In the genomic region with DNA sequence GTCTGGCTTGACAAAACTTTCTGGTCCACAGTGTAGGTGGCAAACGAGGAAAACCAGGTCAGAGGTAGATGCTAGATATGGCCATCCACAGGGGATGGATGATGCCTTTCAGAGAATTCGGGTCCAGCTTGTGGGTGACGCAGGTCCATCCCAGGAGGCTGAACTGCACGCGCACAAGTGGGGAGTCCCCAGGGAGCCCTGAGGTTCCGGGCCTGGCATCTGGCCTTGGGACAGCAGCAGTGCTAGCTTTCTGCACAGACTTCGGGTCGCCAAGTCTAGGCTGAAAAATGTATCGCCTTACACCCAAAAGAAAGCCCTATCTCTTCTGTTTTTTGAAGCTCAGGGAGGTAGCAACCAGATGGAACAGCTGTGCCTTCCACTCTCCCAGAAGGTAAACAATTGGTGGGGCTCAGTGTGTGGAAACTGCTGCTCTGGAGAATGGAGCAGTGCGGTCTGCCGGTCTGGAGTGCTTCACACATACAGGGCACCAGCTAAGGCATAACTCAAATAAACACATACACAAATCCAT, we compare ENCODE assay signal across 21 cellular contexts.
A peak's percentile ranks its signal among the peaks of the same experiment; 100 is the strongest.
DNase-seq lines count a peak whose midpoint lies in the region; ATAC-seq and TF ChIP-seq lines count a peak whose summit lies in the region.
"Had no signal": no experiment of that assay in that cellular context is flagged by ENCODE, and none has a peak within 500 bp of the region (broad histone marks: within the 10 kb centered on the region; RNA-seq: fewer than 3 reads in every experiment).

No MANE protein-coding gene starts in this region.

- H3K36me3 Mint-ChIP-seq in glutamatergic neuron (ENCODE audit: unreplicated experiment): no peaks in the 10 kb centered on the region
- no peaks in the 10 kb centered on the region for H3K36me3 Mint-ChIP-seq in activated CD4-positive, alpha-beta memory T cell treated with anti-CD3 and anti-CD28 coated beads for 36 hours
- no peaks in the 10 kb centered on the region for H3K36me3 Mint-ChIP-seq in CD4-positive, alpha-beta T cell (ENCODE audit: low read depth)
- H3K36me3 Mint-ChIP-seq: brain; IgD-negative memory B cell; stimulated activated memory B cell treated with anti-CD40 and anti-IgM and Interleukin-4, amounts not matched to agents 10 μg/mL and 1 μg/mL and 100 μg/mL, for 72 hours; T-cell; WTC11 had no signal

- no peaks in the 10 kb centered on the region for H3K36me3 ChIP-seq in BLaER1
- H3K36me3 ChIP-seq: adrenal gland, gastrocnemius medialis, Peyer's patch, SJSA1, suprapubic skin had no signal

- no peaks in the 10 kb centered on the region for H3K27me3 ChIP-seq in BLaER1
- no peaks in the 10 kb centered on the region for H3K27me3 ChIP-seq in CD4-positive, alpha-beta T cell (ENCODE audit: control insufficient read depth, insufficient read depth, low read length)
- H3K27me3 ChIP-seq: adrenal gland, dorsolateral prefrontal cortex, gastrocnemius medialis, hepatocyte, Peyer's patch, SJSA1, suprapubic skin had no signal

- H3K9me3 ChIP-seq in BLaER1: no peaks in the 10 kb centered on the region
- no peaks in the 10 kb centered on the region for H3K9me3 ChIP-seq in CD4-positive, alpha-beta T cell (ENCODE audit: control insufficient read depth, low read length)
- H3K9me3 ChIP-seq: adrenal gland, gastrocnemius medialis, Peyer's patch, SJSA1, suprapubic skin had no signal

- peaks cover 10% of the 10 kb centered on the region for H3K27me3 Mint-ChIP-seq in glutamatergic neuron (ENCODE audit: unreplicated experiment)
- no peaks in the 10 kb centered on the region for H3K27me3 Mint-ChIP-seq in activated CD4-positive, alpha-beta memory T cell treated with anti-CD3 and anti-CD28 coated beads for 36 hours
- no peaks in the 10 kb centered on the region for H3K27me3 Mint-ChIP-seq in CD4-positive, alpha-beta T cell
- H3K27me3 Mint-ChIP-seq: brain; IgD-negative memory B cell; stimulated activated memory B cell treated with anti-CD40 and anti-IgM and Interleukin-4, amounts not matched to agents 10 μg/mL and 1 μg/mL and 100 μg/mL, for 72 hours; T-cell had no signal

- H3K4me1 Mint-ChIP-seq in glutamatergic neuron (ENCODE audit: low read depth, unreplicated experiment): peaks cover 20% of the 10 kb centered on the region
- H3K4me1 Mint-ChIP-seq in activated CD4-positive, alpha-beta memory T cell treated with anti-CD3 and anti-CD28 coated beads for 36 hours (ENCODE audit: low read depth): no peaks in the 10 kb centered on the region
- no peaks in the 10 kb centered on the region for H3K4me1 Mint-ChIP-seq in CD4-positive, alpha-beta T cell (ENCODE audit: low read depth)
- H3K4me1 Mint-ChIP-seq: neural crest cell had no signal

- peak overlapping the region; percentile 83 for H3K4me2 ChIP-seq in BLaER1
- H3K4me2 ChIP-seq: hepatocyte had no signal

- ATAC-seq in CD4-positive, alpha-beta T cell (ENCODE audit: poor library complexity): no peak

- H3K4me3 ChIP-seq in BLaER1: no peak overlapping the region
- H3K4me3 ChIP-seq: adrenal gland, dorsolateral prefrontal cortex, gastrocnemius medialis, hepatocyte, Peyer's patch, SJSA1, suprapubic skin had no signal

- H3K4me1 ChIP-seq in BLaER1: peaks cover 38% of the 10 kb centered on the region
- H3K4me1 ChIP-seq: adrenal gland, gastrocnemius medialis, Peyer's patch, SJSA1, suprapubic skin had no signal

- CTCF ChIA-PET in activated CD4-positive, alpha-beta memory T cell treated with anti-CD3 and anti-CD28 coated beads for 36 hours (lab: Charles Lee): interaction anchor here (0.6 to 2.6 kb wide), 13 partner anchors 11 to 768 kb away, joined by 3 to 11 read pairs (median 3); no protein-coding TSS in a partner anchor
- CTCF ChIA-PET in CD4-positive, alpha-beta T cell (lab: Charles Lee): interaction anchor here (0.6 to 2.3 kb wide), 4 partner anchors 16 to 136 kb away, joined by 3 to 19 read pairs (median 3); no protein-coding TSS in a partner anchor

- H4K20me1 ChIP-seq in BLaER1: no peaks in the 10 kb centered on the region

- H3K27ac ChIP-seq in BLaER1: peak overlapping the region; percentile 13; the same call in 1 of the 2 replicates
- H3K27ac ChIP-seq in CD4-positive, alpha-beta T cell (ENCODE audit: low read depth, low read length): no peak overlapping the region
- H3K27ac ChIP-seq: adrenal gland, dorsolateral prefrontal cortex, gastrocnemius medialis, hepatocyte, Peyer's patch, SJSA1, suprapubic skin had no signal

- H3K9ac ChIP-seq in BLaER1: peak overlapping the region; percentile 61; the same call in 1 of the 2 replicates

- H3K27ac Mint-ChIP-seq in glutamatergic neuron (ENCODE audit: unreplicated experiment): peak overlapping the region; percentile 85
- H3K27ac Mint-ChIP-seq in activated CD4-positive, alpha-beta memory T cell treated with anti-CD3 and anti-CD28 coated beads for 36 hours: no peak overlapping the region
- H3K27ac Mint-ChIP-seq in CD4-positive, alpha-beta T cell: no peak overlapping the region
- H3K27ac Mint-ChIP-seq: activated T-cell treated with anti-CD3 and anti-CD28 coated beads, Interleukin-2, amount 50 U/mL, for 72 hours; brain; stimulated activated memory B cell treated with anti-CD40 and anti-IgM and Interleukin-4, amounts not matched to agents 10 μg/mL and 1 μg/mL and 100 μg/mL, for 72 hours; T-cell; WTC11 had no signal

- H3K4me3 Mint-ChIP-seq in glutamatergic neuron (ENCODE audit: unreplicated experiment): peak overlapping the region; percentile 41
- H3K4me3 Mint-ChIP-seq in activated CD4-positive, alpha-beta memory T cell treated with anti-CD3 and anti-CD28 coated beads for 36 hours: no peak overlapping the region
- no peak overlapping the region for H3K4me3 Mint-ChIP-seq in CD4-positive, alpha-beta T cell
- H3K4me3 Mint-ChIP-seq: activated T-cell treated with anti-CD3 and anti-CD28 coated beads, Interleukin-2, amount 50 U/mL, for 72 hours; brain; IgD-negative memory B cell; neural crest cell; stimulated activated memory B cell treated with anti-CD40 and anti-IgM and Interleukin-4, amounts not matched to agents 10 μg/mL and 1 μg/mL and 100 μg/mL, for 72 hours; T-cell; WTC11 had no signal

- DNase-seq in COLO668 (lab: John Stamatoyannopoulos, UW; ENCODE audit: unreplicated experiment): peak; percentile 5
- peak; percentile 65 for DNase-seq in NCI-H1694 treated with DMSO at 0.1 percent for 48 hours (lab: John Stamatoyannopoulos, UW)
- DNase-seq in glutamatergic neuron: peak; percentile 42
- DNase-seq in activated CD4-positive, alpha-beta memory T cell treated with anti-CD3 and anti-CD28 coated beads for 36 hours: no peak
- DNase-seq in CD4-positive, alpha-beta T cell: no peak
- DNase-seq in KG1 (lab: John Stamatoyannopoulos, UW): no peak

- intact Hi-C loops in activated CD4-positive, alpha-beta memory T cell treated with anti-CD3 and anti-CD28 coated beads for 36 hours (cut with micrococcal nuclease): loop anchor here (2.0 kb wide), 1 partner anchor 135 kb away; no protein-coding TSS in a partner anchor
- intact Hi-C loops in CD4-positive, alpha-beta T cell (cut with DNase I, micrococcal nuclease): loop anchor here (1.0 to 10.0 kb wide), 6 partner anchors 136 to 1025 kb away; no protein-coding TSS in a partner anchor

- H3K9me3 Mint-ChIP-seq in glutamatergic neuron (ENCODE audit: unreplicated experiment): peaks cover 2% of the 10 kb centered on the region
- no peaks in the 10 kb centered on the region for H3K9me3 Mint-ChIP-seq in activated CD4-positive, alpha-beta memory T cell treated with anti-CD3 and anti-CD28 coated beads for 36 hours
- no peaks in the 10 kb centered on the region for H3K9me3 Mint-ChIP-seq in CD4-positive, alpha-beta T cell
- H3K9me3 Mint-ChIP-seq: activated T-cell treated with anti-CD3 and anti-CD28 coated beads, Interleukin-2, amount 50 U/mL, for 72 hours; brain; IgD-negative memory B cell; neural crest cell; stimulated activated memory B cell treated with anti-CD40 and anti-IgM and Interleukin-4, amounts not matched to agents 10 μg/mL and 1 μg/mL and 100 μg/mL, for 72 hours; T-cell; WTC11 had no signal

- POLR2A ChIA-PET in activated CD4-positive, alpha-beta memory T cell treated with anti-CD3 and anti-CD28 coated beads for 36 hours (lab: Charles Lee): interaction anchor here (1.1 kb wide), 1 partner anchor 15 kb away, joined by 3 read pairs; no protein-coding TSS in a partner anchor
- POLR2A ChIA-PET in CD4-positive, alpha-beta T cell (lab: Charles Lee): interaction anchor here (0.7 kb wide), 1 partner anchor 120 kb away, joined by 3 read pairs; no protein-coding TSS in a partner anchor

- TF ChIP-seq CTCF in glutamatergic neuron (IDR thresholded peaks at IDR 0.05; ENCODE audit: partially characterized antibody, unreplicated experiment): no peak
- TF ChIP-seq CTCF in CD4-positive, alpha-beta T cell (IDR thresholded peaks at IDR 0.05): no peak

Comparison
In these comparisons a context has a peak if more than half of its experiments do, and no peak if none do; other contexts are left out.
1. DNase-seq: peak in COLO668 (single experiment), NCI-H1694 treated with DMSO at 0.1 percent for 48 hours (single experiment) and glutamatergic neuron (single experiment); none in activated CD4-positive, alpha-beta memory T cell treated with anti-CD3 and anti-CD28 coated beads for 36 hours (single experiment), CD4-positive, alpha-beta T cell (0 of 10) and KG1 (single experiment).